In genomic region chr19:17103177-17103576, GRCh38 we compare ENCODE assay signal across 8 cellular contexts. TPM values are rescaled to one million over a fixed set of nuclear protein-coding genes. Genes with fewer than 3 reads are reported as not detected.
A peak's percentile ranks its signal among the peaks of the same experiment; 100 is the strongest.
DNase-seq lines count a peak whose midpoint lies in the region; ATAC-seq, FAIRE-seq and TF ChIP-seq lines count a peak whose summit lies in the region.

No MANE protein-coding gene starts in this region.

- H3K4me3 ChIP-seq in HFF-Myc (replicated peaks; ENCODE audit: low read depth, low read length) = no peak overlapping the region
- H3K4me3 ChIP-seq in astrocyte of the cerebellum (ENCODE audit: low read depth, low read length) = no peak overlapping the region

- in situ Hi-C loops in astrocyte of the cerebellum (cut with HindIII; ENCODE audit: low sequenced_read_pairs) = no loop called here

- FAIRE-seq in D721Med (lab: Jason Lieb, UNC) = no peak
- FAIRE-seq in GM12892 (lab: Jason Lieb, UNC) = no peak

- TF ChIP-seq CTCF in D721Med (IDR thresholded peaks at IDR 0.05; ENCODE audit: insufficient read depth, missing control alignments) = peak; percentile 37
- TF ChIP-seq CTCF in HFF-Myc (IDR thresholded peaks at IDR 0.05; ENCODE audit: low read depth, low read length, missing control alignments) = peak; percentile 85
- peak; percentile 75 for TF ChIP-seq CTCF in astrocyte of the cerebellum (IDR thresholded peaks at IDR 0.05; ENCODE audit: low read depth, low read length, missing control alignments)

- no peak for ATAC-seq in HG02571 (IDR thresholded peaks at IDR 0.05; ENCODE audit: unreplicated experiment)

- TF ChIP-seq POLR2A in GM12892 (IDR thresholded peaks at IDR 0.05; ENCODE audit: low read depth, low read length) = no peak

- DNase-seq in D721Med (ENCODE audit: insufficient read length, low spot score) = no peak
- no peak for DNase-seq in HFF-Myc (ENCODE audit: extremely low read depth, low read depth)
- DNase-seq in astrocyte of the cerebellum (ENCODE audit: low read depth) = no peak
- DNase-seq in midbrain (lab: John Stamatoyannopoulos, UW) = peak; percentile 7
- DNase-seq in NOMO-1 treated with DMSO at 0.1 percent for 48 hours (lab: John Stamatoyannopoulos, UW; ENCODE audit: unreplicated experiment) = no peak
- DNase-seq in NCI-H1105 (lab: John Stamatoyannopoulos, UW) = no peak
- DNase-seq in GM12892 (ENCODE audit: insufficient read length) = no peak

RNA-seq across cellular contexts. Expression of gene MYO9B, which starts 27.6 kb away (rescaled TPM):
- 126 TPM for polyA plus RNA-seq in GM12892 (2012; ENCODE audit: missing spikeins)

RNA-seq across cellular contexts. Expression of gene HAUS8, which starts 27.9 kb away (rescaled TPM):
- polyA plus RNA-seq in GM12892 (2012; ENCODE audit: missing spikeins) = 16.3 TPM
